8 cellular contexts compared by ENCODE assay signal in genomic region chr5:160199410-160199911, GRCh38. TPM values are rescaled to one million over a fixed set of nuclear protein-coding genes. Genes with fewer than 3 reads are reported as not detected.
DNase-seq lines count a peak whose midpoint lies in the region; ATAC-seq and TF ChIP-seq lines count a peak whose summit lies in the region.

No MANE protein-coding gene starts in this region.

- H3K4me3 ChIP-seq in endodermal cell (ENCODE audit: low read length): no peak overlapping the region

- peak overlapping the region; percentile 54 for H3K4me3 Mint-ChIP-seq in endodermal cell
- peak overlapping the region; percentile 81 for H3K4me3 Mint-ChIP-seq in mesothelial cell of epicardium

- no peaks in the 10 kb centered on the region for H3K9me3 ChIP-seq in endodermal cell (ENCODE audit: control insufficient read depth, low read length)

- H3K4me1 Mint-ChIP-seq in endodermal cell (peaks cover 28% of the 10 kb centered on the region), mesothelial cell of epicardium (peaks cover 27% of the 10 kb centered on the region)

- ATAC-seq in GM19025 (IDR thresholded peaks at IDR 0.05; ENCODE audit: low read depth, unreplicated experiment) (peak; percentile 98), HG03196 (IDR thresholded peaks at IDR 0.05; ENCODE audit: unreplicated experiment) (peak; percentile 98)

- DNase-seq in AG09319 (ENCODE audit: extremely low read depth, low read depth) (no peak), NCI-H82 treated with DMSO at 0.1 percent for 48 hours (lab: John Stamatoyannopoulos, UW; ENCODE audit: unreplicated experiment) (peak; percentile 17), endodermal cell (peak; percentile 91), mesothelial cell of epicardium (ENCODE audit: low spot score in 2 of 2, unreplicated experiment in 2 of 2) (peak; percentile 73 to 95)
- DNase-seq in activated CD8-positive, alpha-beta memory T cell treated with anti-CD3 and anti-CD28 coated beads for 48 hours (ENCODE audit: low read depth in 2 of 3, low spot score in 2 of 3): peak; percentile 59 to 68 (median 68)
- peak; percentile 21 to 29 for DNase-seq in stimulated activated CD8-positive, alpha-beta memory T cell treated with anti-CD3 and anti-CD28 coated beads, Interleukin-15, amount 100 ng/mL, for 4 hours (ENCODE audit: low read depth in 2 of 2)

- H3K9me3 Mint-ChIP-seq in endodermal cell (no peaks in the 10 kb centered on the region), mesothelial cell of epicardium (no peaks in the 10 kb centered on the region)

- H3K27me3 ChIP-seq in endodermal cell (ENCODE audit: control insufficient read depth, insufficient read depth, low read length, poor library complexity, severe bottlenecking): no peaks in the 10 kb centered on the region

- H3K4me1 ChIP-seq in endodermal cell (ENCODE audit: control insufficient read depth, insufficient read depth, low read length): peaks cover 17% of the 10 kb centered on the region

- H3K36me3 ChIP-seq in endodermal cell (ENCODE audit: control insufficient read depth, insufficient read depth, low read length): no peaks in the 10 kb centered on the region

- H3K9ac ChIP-seq in endodermal cell (ENCODE audit: extremely low read depth, low read length, poor library complexity, severe bottlenecking): no peak overlapping the region

- peaks cover 4% of the 10 kb centered on the region for H3K27me3 Mint-ChIP-seq in endodermal cell (ENCODE audit: insufficient read depth)
- no peaks in the 10 kb centered on the region for H3K27me3 Mint-ChIP-seq in mesothelial cell of epicardium (ENCODE audit: low read depth)

- H3K36me3 Mint-ChIP-seq in endodermal cell (ENCODE audit: low read depth): no peaks in the 10 kb centered on the region
- H3K36me3 Mint-ChIP-seq in mesothelial cell of epicardium: no peaks in the 10 kb centered on the region

- peak; percentile 53 for TF ChIP-seq CTCF in AG09319 (IDR thresholded peaks at IDR 0.05; ENCODE audit: low read depth, low read length)
- TF ChIP-seq CTCF in endodermal cell (conservative IDR thresholded peaks at IDR 0.05): peak; percentile 100
- peak; percentile 92 for TF ChIP-seq CTCF in mesothelial cell of epicardium (IDR thresholded peaks at IDR 0.05; ENCODE audit: unreplicated experiment)

- H3K27ac ChIP-seq in endodermal cell (ENCODE audit: low read depth, low read length): no peak overlapping the region

- WGBS in endodermal cell (ENCODE audit: insufficient coverage in 1 of 2, insufficient read length in 1 of 2), 2 experiments: 0 to 15% methylated on average over 6 to 30 of the region's 30 CpGs

- no peak overlapping the region for H3K27ac Mint-ChIP-seq in endodermal cell
- peak overlapping the region; percentile 84 for H3K27ac Mint-ChIP-seq in mesothelial cell of epicardium

RNA-seq across cellular contexts. Expression of gene FABP6, which starts 29.8 kb away (rescaled TPM):
- total RNA-seq in endodermal cell (1 to 10 TPM in 1 of 2 donors, under 1 TPM in 1; 0.37 to 1.9 TPM), mesothelial cell of epicardium (not detected in 3 replicates)
- polyA plus RNA-seq in endodermal cell (2013, experiment 1 of 2): 1.1 TPM
- not detected for polyA plus RNA-seq in endodermal cell (2013, experiment 2 of 2)
